Comparison of ENCODE assay signal across 9 cellular contexts in the genomic region with DNA sequence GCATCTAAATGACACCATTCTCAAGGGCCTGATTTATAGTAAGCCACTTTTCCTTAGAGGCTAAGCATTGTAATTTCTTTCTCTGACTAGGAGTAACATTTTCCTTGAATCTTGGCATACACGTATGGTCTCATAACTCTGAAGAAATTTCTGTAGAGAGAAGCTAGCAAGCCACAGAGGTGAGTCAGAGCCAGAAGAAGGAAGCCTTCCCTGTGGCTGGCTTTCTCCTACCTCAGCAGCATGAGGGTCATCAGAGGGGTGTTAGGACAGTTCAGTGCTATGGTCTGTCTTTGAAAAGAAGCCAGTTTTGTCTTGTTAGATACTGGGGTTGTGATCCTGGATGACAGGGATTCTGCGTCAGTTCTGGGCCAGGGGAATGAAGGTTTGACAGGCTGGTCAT. TPM values are rescaled to one million over a fixed set of nuclear protein-coding genes. Genes with fewer than 3 reads are reported as not detected.
DNase-seq lines count a peak whose midpoint lies in the region; ATAC-seq, FAIRE-seq and TF ChIP-seq lines count a peak whose summit lies in the region.
"Had no signal": no experiment of that assay in that cellular context is flagged by ENCODE, and none has a peak within 500 bp of the region (broad histone marks: within the 10 kb centered on the region; RNA-seq: fewer than 3 reads in every experiment).

No MANE protein-coding gene starts in this region.

- no peaks in the 10 kb centered on the region for H3K36me3 ChIP-seq in CD8-positive, alpha-beta memory T cell (ENCODE audit: insufficient read depth, low read length)
- H3K36me3 ChIP-seq in HepG2 (replicated peaks in 1 of 2; ENCODE audit: control insufficient read depth in 1 of 2, insufficient read depth in 2 of 2, low read length in 2 of 2), result no peaks in the 10 kb centered on the region

- ATAC-seq in HG02610 (IDR thresholded peaks at IDR 0.05; ENCODE audit: unreplicated experiment) (no peak), HepG2 (no peak)
- ATAC-seq: T-cell had no signal

- H3K36me3 Mint-ChIP-seq in CD8-positive, alpha-beta memory T cell, result peaks cover 0 to 5% (median 0%) of the 10 kb centered on the region in 3 donors
- no peaks in the 10 kb centered on the region for H3K36me3 Mint-ChIP-seq in chondrocyte (ENCODE audit: low read depth)

- no peak for FAIRE-seq in HepG2 (lab: Jason Lieb, UNC)

- no peak for TF ChIP-seq RAD21 in HepG2 (CRISPR knock-in tag; IDR thresholded peaks at IDR 0.05)

- POLR2A ChIA-PET in CD8-positive, alpha-beta memory T cell (lab: Charles Lee), result interaction anchor here (0.6 kb wide), 1 partner anchor 9 kb away, joined by 5 read pairs; no protein-coding TSS in a partner anchor
- POLR2A ChIA-PET in HepG2 (lab: Yijun Ruan, JAX), result interaction anchor here (1.0 to 6.0 kb wide), 2 partner anchors 11 to 21 kb away, joined by 4 to 32 read pairs; no protein-coding TSS in a partner anchor

- 90% methylated on average over 2 of the region's 2 CpGs for WGBS in HepG2 (ENCODE audit: low lambda C conversion rate)

- no peak overlapping the region for H2AFZ ChIP-seq in HepG2 (ENCODE audit: low read length)

- no peak overlapping the region for H3K27ac ChIP-seq in CD8-positive, alpha-beta memory T cell (ENCODE audit: low read depth, low read length)
- no peak overlapping the region for H3K27ac ChIP-seq in HepG2 (ENCODE audit: extremely low read length, insufficient read depth, low read length)

- TF ChIP-seq CTCF in chondrocyte (IDR thresholded peaks at IDR 0.05) (no peak), HepG2 (CRISPR knock-in tag; IDR thresholded peaks at IDR 0.05) (no peak)

- peak overlapping the region; percentile 18 to 89 (median 56) for H3K27ac Mint-ChIP-seq in CD8-positive, alpha-beta memory T cell
- H3K27ac Mint-ChIP-seq in chondrocyte (ENCODE audit: unreplicated experiment), result peak overlapping the region; percentile 92

- no peak overlapping the region for H3K9ac ChIP-seq in HepG2 (ENCODE audit: insufficient read depth, low read depth, low read length)

- H3K9me3 ChIP-seq in CD8-positive, alpha-beta memory T cell (ENCODE audit: low read length), result no peaks in the 10 kb centered on the region
- no peaks in the 10 kb centered on the region for H3K9me3 ChIP-seq in HepG2 (ENCODE audit: low read length)

- CTCF ChIA-PET in CD8-positive, alpha-beta memory T cell (lab: Charles Lee), result no interaction called here
- CTCF ChIA-PET in HepG2 (lab: Yijun Ruan, JAX; ENCODE audit: low intra/inter-chr PET ratio, low total read pairs), result no interaction called here

- H3K79me2 ChIP-seq in HepG2 (ENCODE audit: insufficient read depth, low read length), result peaks cover 35% of the 10 kb centered on the region

- H3K4me1 Mint-ChIP-seq in CD8-positive, alpha-beta memory T cell, result peaks cover 72 to 86% (median 84%) of the 10 kb centered on the region in 3 donors
- peaks cover 75% of the 10 kb centered on the region for H3K4me1 Mint-ChIP-seq in chondrocyte (ENCODE audit: low read depth)

- no peaks in the 10 kb centered on the region for H3K9me3 Mint-ChIP-seq in CD8-positive, alpha-beta memory T cell
- no peaks in the 10 kb centered on the region for H3K9me3 Mint-ChIP-seq in chondrocyte (ENCODE audit: low read depth)
- H3K9me3 Mint-ChIP-seq: T-cell had no signal

- intact Hi-C loops in HepG2 (cut with micrococcal nuclease; ENCODE audit: unreplicated experiment), result no loop called here

- TF ChIP-seq EP300 in HepG2 (IDR thresholded peaks at IDR 0.05; ENCODE audit: low read depth in 2 of 2, low read length in 2 of 2) (no peak), HepG2 (CRISPR knock-in tag; IDR thresholded peaks at IDR 0.05; ENCODE audit: borderline replicate concordance) (no peak)

- H3K4me2 ChIP-seq in HepG2 (ENCODE audit: low read depth, low read length), result no peak overlapping the region

- BruUV-seq in HepG2 (replicated peaks; lab: Mats Ljungman, UMichigan), result no TSS peak

- H3K27me3 ChIP-seq in CD8-positive, alpha-beta memory T cell (ENCODE audit: insufficient read depth, low read length, poor library complexity, severe bottlenecking), result no peaks in the 10 kb centered on the region
- H3K27me3 ChIP-seq in HepG2 (ENCODE audit: control insufficient read depth in 1 of 2, insufficient read depth in 2 of 2, low read length in 2 of 2), result no peaks in the 10 kb centered on the region; a peak in 1 of 5 replicates

- no peak overlapping the region for H3K4me3 ChIP-seq in CD8-positive, alpha-beta memory T cell (ENCODE audit: low read length)
- H3K4me3 ChIP-seq in HepG2 (replicated peaks in 1 of 3; ENCODE audit: insufficient read depth in 1 of 3, low read depth in 2 of 3, low read length in 3 of 3), result no peak overlapping the region

- in situ Hi-C loops in HepG2 (cut with HindIII; ENCODE audit: extremely low pct_ligation_motif_present, low pct_unique_long_range_greater_than_20kb), result no loop called here

- peaks cover 57% of the 10 kb centered on the region for H3K4me1 ChIP-seq in CD8-positive, alpha-beta memory T cell (ENCODE audit: insufficient read depth, low read length)
- H3K4me1 ChIP-seq in HepG2 (ENCODE audit: insufficient read depth, low read length), result peaks cover 54% of the 10 kb centered on the region

- H3K27me3 Mint-ChIP-seq in CD8-positive, alpha-beta memory T cell, result no peaks in the 10 kb centered on the region
- H3K27me3 Mint-ChIP-seq in chondrocyte (ENCODE audit: low read depth), result no peaks in the 10 kb centered on the region
- H3K27me3 Mint-ChIP-seq: T-cell had no signal

- no peaks in the 10 kb centered on the region for H4K20me1 ChIP-seq in HepG2 (ENCODE audit: insufficient read depth, low read length)

- peak overlapping the region; percentile 36 to 68 (median 57) for H3K4me3 Mint-ChIP-seq in CD8-positive, alpha-beta memory T cell
- no peak overlapping the region for H3K4me3 Mint-ChIP-seq in chondrocyte (ENCODE audit: unreplicated experiment)

- TF ChIP-seq POLR2A in HepG2 (IDR thresholded peaks at IDR 0.05; ENCODE audit: insufficient read depth in 1 of 2, low read depth in 2 of 2, low read length in 2 of 2), result no peak

- DNase-seq in CD8-positive, alpha-beta memory T cell, result no peak
- DNase-seq in NCI-H226 (peak; percentile 94), chondrocyte (ENCODE audit: low spot score) (no peak), non-pigmented ciliary epithelial cell (ENCODE audit: low read depth) (peak; percentile 74), Kasumi-1 (lab: John Stamatoyannopoulos, UW) (no peak), iPS-NIHi7 (ENCODE audit: extremely low spot score) (no peak), HepG2 (ENCODE audit: low spot score) (no peak)
- DNase-seq: T-cell had no signal

TF ChIP-seq in HepG2, 621 proteins besides CTCF, POLR2A, EP300 and RAD21 (continues in another document):
- no peak for TF ChIP-seq SIX4 (CRISPR knock-in tag; IDR thresholded peaks at IDR 0.05)

RNA-seq across cellular contexts. Expression of a gene that starts 3.2 kb away (rescaled TPM):
- 1 to 10 TPM; 3.3 to 3.7 TPM for total RNA-seq in CD8-positive, alpha-beta memory T cell
- polyA plus RNA-seq in CD8-positive, alpha-beta memory T cell, result 3.9 TPM
- 14.5 to 20.1 TPM (median 19.9 TPM) in 3 replicates for total RNA-seq in chondrocyte
- total RNA-seq in HepG2 (2016; rRNA removed; fragmentation: Illumina TruSeq; extraction: Trizol), result 12.4 and 18.9 TPM in 2 replicates
- 1.1 and 1.5 TPM in 2 replicates for total RNA-seq in HepG2 (2016; cell fraction: cytosol; rRNA removed; fragmentation: Illumina TruSeq; extraction: Trizol; ENCODE audit: low read depth)
- total RNA-seq in HepG2 (2016; cell fraction: insoluble cytoplasmic fraction; rRNA removed; fragmentation: Illumina TruSeq; extraction: Trizol), result 12.6 and 18.4 TPM in 2 replicates
- total RNA-seq in HepG2 (2016; cell fraction: membrane; rRNA removed; fragmentation: Illumina TruSeq; extraction: Trizol), result 5.4 and 5.7 TPM in 2 replicates
- 10.8 and 11.5 TPM in 2 replicates for total RNA-seq in HepG2 (2016; cell fraction: nucleus; rRNA removed; fragmentation: Illumina TruSeq; extraction: Trizol)
- polyA plus RNA-seq in HepG2 (2011; rRNA removed), result 4.4 TPM in 2 replicates
- 4.3 and 5.1 TPM in 2 replicates for polyA plus RNA-seq in HepG2 (2011; cell fraction: cytosol; rRNA removed)
- 4.9 and 6.3 TPM in 2 replicates for polyA plus RNA-seq in HepG2 (2011; cell fraction: nucleus; rRNA removed)
- 6.1 and 6.8 TPM in 2 replicates for polyA plus RNA-seq in HepG2 (2012)
- 0.32 and 0.33 TPM in 2 replicates for polyA plus RNA-seq in HepG2 (2016; cell fraction: cytosol; fragmentation: Illumina TruSeq; extraction: Trizol; ENCODE audit: low read depth)
- 11.2 and 11.4 TPM in 2 replicates for polyA plus RNA-seq in HepG2 (2016; cell fraction: insoluble cytoplasmic fraction; fragmentation: Illumina TruSeq; extraction: Trizol; ENCODE audit: low read depth)
- polyA plus RNA-seq in HepG2 (2016; cell fraction: membrane; fragmentation: Illumina TruSeq; extraction: Trizol; ENCODE audit: low read depth), result 1.5 TPM in 2 replicates
- 7.7 and 8.6 TPM in 2 replicates for polyA plus RNA-seq in HepG2 (2016; cell fraction: nucleus; fragmentation: Illumina TruSeq; extraction: Trizol; ENCODE audit: insufficient read depth, low read depth)
- polyA minus RNA-seq in HepG2 (2011; rRNA and poly(A)+ RNA removed; ENCODE audit: low replicate concordance), result 5.0 and 13.7 TPM in 2 replicates
- 8.2 and 8.9 TPM in 2 replicates for polyA minus RNA-seq in HepG2 (2011; cell fraction: cytosol; rRNA and poly(A)+ RNA removed)
- 11.2 and 12.4 TPM in 2 replicates for polyA minus RNA-seq in HepG2 (2011; cell fraction: nucleus; rRNA and poly(A)+ RNA removed)

RNA-seq across cellular contexts. Expression of a gene that starts 35.8 kb away (rescaled TPM):
- total RNA-seq in CD8-positive, alpha-beta memory T cell, result 10 to 100 TPM; 40.2 to 44.9 TPM
- polyA plus RNA-seq in CD8-positive, alpha-beta memory T cell, result 47.9 TPM
- 20.6 to 22.7 TPM (median 22.0 TPM) in 3 replicates for total RNA-seq in chondrocyte
- total RNA-seq in HepG2 (2016; rRNA removed; fragmentation: Illumina TruSeq; extraction: Trizol), result 28.6 and 42.0 TPM in 2 replicates
- 5.6 and 7.9 TPM in 2 replicates for total RNA-seq in HepG2 (2016; cell fraction: cytosol; rRNA removed; fragmentation: Illumina TruSeq; extraction: Trizol; ENCODE audit: low read depth)
- total RNA-seq in HepG2 (2016; cell fraction: insoluble cytoplasmic fraction; rRNA removed; fragmentation: Illumina TruSeq; extraction: Trizol), result 27.9 and 47.6 TPM in 2 replicates
- total RNA-seq in HepG2 (2016; cell fraction: membrane; rRNA removed; fragmentation: Illumina TruSeq; extraction: Trizol), result 14.2 and 16.6 TPM in 2 replicates
- 10.3 and 11.5 TPM in 2 replicates for total RNA-seq in HepG2 (2016; cell fraction: nucleus; rRNA removed; fragmentation: Illumina TruSeq; extraction: Trizol)
- polyA plus RNA-seq in HepG2 (2011; rRNA removed), result 9.4 and 13.6 TPM in 2 replicates
- polyA plus RNA-seq in HepG2 (2011; cell fraction: cytosol; rRNA removed), result 5.2 and 7.7 TPM in 2 replicates
- polyA plus RNA-seq in HepG2 (2011; cell fraction: nucleus; rRNA removed), result 1.6 and 1.7 TPM in 2 replicates
- polyA plus RNA-seq in HepG2 (2012), result 9.3 and 10.7 TPM in 2 replicates
- polyA plus RNA-seq in HepG2 (2016; cell fraction: cytosol; fragmentation: Illumina TruSeq; extraction: Trizol; ENCODE audit: low read depth), result 5.3 and 8.1 TPM in 2 replicates
- polyA plus RNA-seq in HepG2 (2016; cell fraction: insoluble cytoplasmic fraction; fragmentation: Illumina TruSeq; extraction: Trizol; ENCODE audit: low read depth), result 47.7 and 48.3 TPM in 2 replicates
- polyA plus RNA-seq in HepG2 (2016; cell fraction: membrane; fragmentation: Illumina TruSeq; extraction: Trizol; ENCODE audit: low read depth), result 10.6 and 11.9 TPM in 2 replicates
- polyA plus RNA-seq in HepG2 (2016; cell fraction: nucleus; fragmentation: Illumina TruSeq; extraction: Trizol; ENCODE audit: insufficient read depth, low read depth), result 16.8 and 18.8 TPM in 2 replicates
- polyA minus RNA-seq in HepG2 (2011; rRNA and poly(A)+ RNA removed; ENCODE audit: low replicate concordance), result 9.8 and 17.0 TPM in 2 replicates
- 7.9 and 9.6 TPM in 2 replicates for polyA minus RNA-seq in HepG2 (2011; cell fraction: cytosol; rRNA and poly(A)+ RNA removed)
- 6.8 and 7.8 TPM in 2 replicates for polyA minus RNA-seq in HepG2 (2011; cell fraction: nucleus; rRNA and poly(A)+ RNA removed)

Comparison
In these comparisons a context has a peak if more than half of its experiments do, and no peak if none do; other contexts are left out.
1. DNase-seq: peak in NCI-H226 (single experiment) and non-pigmented ciliary epithelial cell (single experiment); none in CD8-positive, alpha-beta memory T cell (0 of 5), chondrocyte (single experiment), Kasumi-1 (0 of 2), iPS-NIHi7 (single experiment) and HepG2 (single experiment).